Comparison of ENCODE assay signal across 11 cellular contexts in the genomic region with DNA sequence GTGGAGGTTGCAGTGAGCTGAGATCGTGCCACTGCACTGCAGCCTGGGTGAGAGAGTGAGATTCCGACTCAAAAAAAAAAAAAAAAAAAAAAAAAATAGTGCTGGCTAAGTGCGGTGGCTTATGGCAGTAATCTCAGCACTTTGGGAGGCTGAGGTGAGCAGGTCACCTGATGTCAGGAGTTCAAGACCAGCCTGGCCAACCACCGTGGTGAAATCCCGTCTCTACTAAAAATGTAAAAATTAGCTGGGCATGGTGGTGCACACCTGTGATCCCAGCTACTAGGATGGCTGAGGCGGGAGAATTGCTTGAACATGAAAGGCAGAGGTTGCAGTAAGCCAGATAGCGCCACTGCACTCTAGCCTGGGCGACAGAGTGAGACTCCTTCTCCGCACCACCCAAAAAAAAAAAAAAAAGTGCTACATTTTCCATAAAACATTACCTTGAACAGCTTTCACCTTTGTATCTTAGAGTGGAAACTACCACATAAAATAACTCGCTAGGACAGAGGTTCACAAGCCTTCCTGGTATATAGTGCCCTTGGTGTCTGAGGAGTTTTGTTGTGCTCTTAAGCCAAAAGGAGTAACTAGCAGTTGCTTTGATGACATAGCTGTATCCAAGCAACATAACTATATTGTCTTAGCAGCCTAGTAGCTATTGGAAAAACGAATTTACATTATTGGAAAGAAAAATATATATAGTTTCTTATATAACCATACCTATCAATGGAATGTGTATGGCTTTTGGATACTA. TPM values are rescaled to one million over a fixed set of nuclear protein-coding genes. Genes with fewer than 3 reads are reported as not detected.
DNase-seq lines count a peak whose midpoint lies in the region; ATAC-seq lines count a peak whose summit lies in the region.
"Had no signal": no experiment of that assay in that cellular context is flagged by ENCODE, and none has a peak within 500 bp of the region (broad histone marks: within the 10 kb centered on the region; RNA-seq: fewer than 3 reads in every experiment).

No MANE protein-coding gene starts in this region.

- peak overlapping the region in 4 of 8 donors; percentile 0 to 48 (median 38) for H3K4me3 Mint-ChIP-seq in CD4-positive, alpha-beta memory T cell
- H3K4me3 Mint-ChIP-seq in activated T-helper 1 cell treated with anti-CD3 and anti-CD28 coated beads, Interleukin-12 subunit alpha, Interleukin-12 subunit beta, Interleukin-2, Interleukin-4 antibody, amounts not matched to agents 30 ng/mL and 10 ng/mL and 1 ng/mL, durations not matched to agents 14 hours and 24 hours and 36 hours = no peak overlapping the region

- H3K27me3 Mint-ChIP-seq in CD4-positive, alpha-beta memory T cell = no peaks in the 10 kb centered on the region
- no peaks in the 10 kb centered on the region for H3K27me3 Mint-ChIP-seq in activated T-helper 1 cell treated with anti-CD3 and anti-CD28 coated beads, Interleukin-12 subunit alpha, Interleukin-12 subunit beta, Interleukin-2, Interleukin-4 antibody, amounts not matched to agents 30 ng/mL and 10 ng/mL and 1 ng/mL, durations not matched to agents 14 hours and 24 hours and 36 hours (ENCODE audit: insufficient read depth)

- DNase-seq in CD4-positive, alpha-beta memory T cell = peak in 2 of 5 donors; percentile 20 to 26
- DNase-seq in activated T-helper 1 cell treated with anti-CD3 and anti-CD28 coated beads, Interleukin-12 subunit alpha, Interleukin-12 subunit beta, Interleukin-2, Interleukin-4 antibody, amounts not matched to agents 30 ng/mL and 10 ng/mL and 1 ng/mL, durations not matched to agents 14 hours and 24 hours and 36 hours (ENCODE audit: low spot score) = no peak
- no peak for DNase-seq in hepatic stellate cell (ENCODE audit: low spot score)
- no peak for DNase-seq in NCI-H526 (lab: John Stamatoyannopoulos, UW)
- DNase-seq: COR-L47, NCI-H1694, SIG-M5, testis had no signal

- no peaks in the 10 kb centered on the region for H3K9me3 Mint-ChIP-seq in CD4-positive, alpha-beta memory T cell
- no peaks in the 10 kb centered on the region for H3K9me3 Mint-ChIP-seq in activated T-helper 1 cell treated with anti-CD3 and anti-CD28 coated beads, Interleukin-12 subunit alpha, Interleukin-12 subunit beta, Interleukin-2, Interleukin-4 antibody, amounts not matched to agents 30 ng/mL and 10 ng/mL and 1 ng/mL, durations not matched to agents 14 hours and 24 hours and 36 hours

- CTCF ChIA-PET in CD4-positive, alpha-beta memory T cell (lab: Charles Lee; ENCODE audit: partially characterized antibody) = interaction anchor here (0.6 to 1.2 kb wide), 2 partner anchors 8 to 40 kb away, joined by 3 read pairs; no protein-coding TSS in a partner anchor

- ATAC-seq in HG03175 (IDR thresholded peaks at IDR 0.05; ENCODE audit: unreplicated experiment) = peak; percentile 25
- no peak for ATAC-seq in HG03135 (IDR thresholded peaks at IDR 0.05; ENCODE audit: unreplicated experiment)

- H3K9ac ChIP-seq in mucosa of rectum (ENCODE audit: low read depth in 1 of 2, low read length in 2 of 2) = peak overlapping the region in 1 of 2 donors; percentile 34

- H3K27me3 ChIP-seq in CD4-positive, alpha-beta memory T cell (ENCODE audit: insufficient read depth, low read length) = no peaks in the 10 kb centered on the region
- no peaks in the 10 kb centered on the region for H3K27me3 ChIP-seq in mucosa of rectum (ENCODE audit: control insufficient read depth in 2 of 2, insufficient read depth in 2 of 2, low read length in 2 of 2)
- H3K27me3 ChIP-seq: testis had no signal

- H3K27ac Mint-ChIP-seq in CD4-positive, alpha-beta memory T cell = peak overlapping the region in 6 of 7 donors; percentile 24 to 64 (median 54)
- H3K27ac Mint-ChIP-seq in activated T-helper 1 cell treated with anti-CD3 and anti-CD28 coated beads, Interleukin-12 subunit alpha, Interleukin-12 subunit beta, Interleukin-2, Interleukin-4 antibody, amounts not matched to agents 30 ng/mL and 10 ng/mL and 1 ng/mL, durations not matched to agents 14 hours and 24 hours and 36 hours = peak overlapping the region; percentile 64

- peaks cover 6% of the 10 kb centered on the region for H3K36me3 ChIP-seq in CD4-positive, alpha-beta memory T cell (ENCODE audit: insufficient read depth, low read length)
- H3K36me3 ChIP-seq in mucosa of rectum (ENCODE audit: control insufficient read depth in 2 of 2, insufficient read depth in 2 of 2, low read length in 2 of 2) = peaks cover 6 to 22% of the 10 kb centered on the region in 2 donors

- H3K4me1 ChIP-seq in CD4-positive, alpha-beta memory T cell (ENCODE audit: insufficient read depth, low read length) = peaks cover 93% of the 10 kb centered on the region
- peaks cover 19 to 32% of the 10 kb centered on the region in 2 donors for H3K4me1 ChIP-seq in mucosa of rectum (ENCODE audit: control insufficient read depth in 2 of 2, insufficient read depth in 2 of 2, low read length in 2 of 2)

- H3K4me3 ChIP-seq in CD4-positive, alpha-beta memory T cell (ENCODE audit: low read length in 2 of 2) = no peak overlapping the region
- peak overlapping the region; percentile 16 to 31 for H3K4me3 ChIP-seq in mucosa of rectum (ENCODE audit: low read length in 2 of 2)
- H3K4me3 ChIP-seq: testis had no signal

- H3K36me3 Mint-ChIP-seq in CD4-positive, alpha-beta memory T cell = peaks cover 16 to 37% of the 10 kb centered on the region in 2 donors
- H3K36me3 Mint-ChIP-seq in activated T-helper 1 cell treated with anti-CD3 and anti-CD28 coated beads, Interleukin-12 subunit alpha, Interleukin-12 subunit beta, Interleukin-2, Interleukin-4 antibody, amounts not matched to agents 30 ng/mL and 10 ng/mL and 1 ng/mL, durations not matched to agents 14 hours and 24 hours and 36 hours (ENCODE audit: low read depth) = peaks cover 36% of the 10 kb centered on the region

- H3K9me3 ChIP-seq in CD4-positive, alpha-beta memory T cell (ENCODE audit: control insufficient read depth in 1 of 2, low read length in 2 of 2) = no peaks in the 10 kb centered on the region
- H3K9me3 ChIP-seq in mucosa of rectum (ENCODE audit: control insufficient read depth in 2 of 2, low read length in 2 of 2) = no peaks in the 10 kb centered on the region
- H3K9me3 ChIP-seq: testis had no signal

- H3K4me1 Mint-ChIP-seq in CD4-positive, alpha-beta memory T cell = peaks cover 38 to 86% (median 62%) of the 10 kb centered on the region in 4 donors
- H3K4me1 Mint-ChIP-seq in activated T-helper 1 cell treated with anti-CD3 and anti-CD28 coated beads, Interleukin-12 subunit alpha, Interleukin-12 subunit beta, Interleukin-2, Interleukin-4 antibody, amounts not matched to agents 30 ng/mL and 10 ng/mL and 1 ng/mL, durations not matched to agents 14 hours and 24 hours and 36 hours (ENCODE audit: low read depth) = peaks cover 36% of the 10 kb centered on the region

- intact Hi-C loops in CD4-positive, alpha-beta memory T cell (cut with micrococcal nuclease) = no loop called here
- intact Hi-C loops in activated T-helper 1 cell treated with anti-CD3 and anti-CD28 coated beads, Interleukin-12 subunit alpha, Interleukin-12 subunit beta, Interleukin-2, Interleukin-4 antibody, amounts not matched to agents 30 ng/mL and 10 ng/mL and 1 ng/mL, durations not matched to agents 14 hours and 24 hours and 36 hours (cut with micrococcal nuclease) = loop anchor here (1.0 kb wide), 2 partner anchors 11 to 40 kb away; a partner anchor contains a TSS

- POLR2A ChIA-PET in CD4-positive, alpha-beta memory T cell (lab: Charles Lee; ENCODE audit: partially characterized antibody) = interaction anchor here (0.5 to 4.4 kb wide), 11 partner anchors 8 to 703 kb away, joined by 3 to 29 read pairs (median 4); a partner anchor contains a TSS

- H3K27ac ChIP-seq in CD4-positive, alpha-beta memory T cell (ENCODE audit: low read depth, low read length) = no peak overlapping the region
- peak overlapping the region; percentile 61 to 65 for H3K27ac ChIP-seq in mucosa of rectum (ENCODE audit: low read depth in 2 of 2, low read length in 2 of 2)
- H3K27ac ChIP-seq: testis had no signal

RNA-seq across cellular contexts. Expression of a gene that starts 11.1 kb away (rescaled TPM):
- 100 to 1,000 TPM; 191 to 195 TPM for total RNA-seq in CD4-positive, alpha-beta memory T cell
- polyA plus RNA-seq in CD4-positive, alpha-beta memory T cell = 100 to 1,000 TPM; 261 to 353 TPM
- 301 and 302 TPM in 2 replicates for total RNA-seq in activated T-helper 1 cell treated with anti-CD3 and anti-CD28 coated beads, Interleukin-12 subunit alpha, Interleukin-12 subunit beta, Interleukin-2, Interleukin-4 antibody, amounts not matched to agents 30 ng/mL and 10 ng/mL and 1 ng/mL, durations not matched to agents 14 hours and 24 hours and 36 hours

RNA-seq across cellular contexts. Expression of a gene that starts 31.2 kb away (rescaled TPM):
- total RNA-seq in CD4-positive, alpha-beta memory T cell = 100 to 1,000 TPM; 243 to 256 TPM
- polyA plus RNA-seq in CD4-positive, alpha-beta memory T cell = 1,000 to 10,000 TPM in 1 of 2 donors, 100 to 1,000 TPM in 1; 771 to 1,156 TPM
- total RNA-seq in activated T-helper 1 cell treated with anti-CD3 and anti-CD28 coated beads, Interleukin-12 subunit alpha, Interleukin-12 subunit beta, Interleukin-2, Interleukin-4 antibody, amounts not matched to agents 30 ng/mL and 10 ng/mL and 1 ng/mL, durations not matched to agents 14 hours and 24 hours and 36 hours = 714 and 716 TPM in 2 replicates

RNA-seq across cellular contexts. Expression of a gene that starts 46.9 kb away (rescaled TPM):
- 100 to 1,000 TPM; 206 to 212 TPM for total RNA-seq in CD4-positive, alpha-beta memory T cell
- polyA plus RNA-seq in CD4-positive, alpha-beta memory T cell = 10 to 100 TPM in 1 of 2 donors, 1 to 10 TPM in 1; 3.8 to 36.6 TPM
- total RNA-seq in activated T-helper 1 cell treated with anti-CD3 and anti-CD28 coated beads, Interleukin-12 subunit alpha, Interleukin-12 subunit beta, Interleukin-2, Interleukin-4 antibody, amounts not matched to agents 30 ng/mL and 10 ng/mL and 1 ng/mL, durations not matched to agents 14 hours and 24 hours and 36 hours = 119 and 126 TPM in 2 replicates

RNA-seq across cellular contexts. Expression of a gene that starts 48.1 kb away (rescaled TPM):
- 1,000 to 10,000 TPM; 1,184 to 1,255 TPM for total RNA-seq in CD4-positive, alpha-beta memory T cell
- polyA plus RNA-seq in CD4-positive, alpha-beta memory T cell = 1,000 to 10,000 TPM; 1,025 to 1,184 TPM
- total RNA-seq in activated T-helper 1 cell treated with anti-CD3 and anti-CD28 coated beads, Interleukin-12 subunit alpha, Interleukin-12 subunit beta, Interleukin-2, Interleukin-4 antibody, amounts not matched to agents 30 ng/mL and 10 ng/mL and 1 ng/mL, durations not matched to agents 14 hours and 24 hours and 36 hours = 942 and 963 TPM in 2 replicates

Comparison
In these comparisons a context has a peak if more than half of its experiments do, and no peak if none do; other contexts are left out.
1. H3K4me3 ChIP-seq: peak in mucosa of rectum (2 of 2); none in CD4-positive, alpha-beta memory T cell (0 of 2).